ENCODE assay signal across 1 cellular context in genomic region chrX:24169211-24169610, GRCh38.
TF ChIP-seq lines count a peak whose summit lies in the region.

No MANE protein-coding gene starts in this region.

TF ChIP-seq in GM12878, 131 proteins besides CTCF, POLR2A, EP300 and RAD21 (continued from another document and continues in another):
- TF ChIP-seq CUX1 (IDR thresholded peaks at IDR 0.05; ENCODE audit: insufficient replicate concordance, low read depth, low read length) (peak; percentile 12), POLR2AphosphoS2 (IDR thresholded peaks at IDR 0.05; ENCODE audit: low read depth, low read length) (no peak), BHLHE40 (IDR thresholded peaks at IDR 0.05; ENCODE audit: borderline replicate concordance in 1 of 2, low read depth in 2 of 2, low read length in 1 of 2) (peak; percentile 61 to 65; a peak in 2 of 4 replicates), RCOR1 (conservative IDR thresholded peaks at IDR 0.05; ENCODE audit: low read depth, low read length) (no peak), SIN3A (IDR thresholded peaks at IDR 0.05; ENCODE audit: low read depth, low read length) (no peak), POLR2AphosphoS5 (IDR thresholded peaks at IDR 0.05; ENCODE audit: low read length) (no peak), RELA (IDR thresholded peaks at IDR 0.05; ENCODE audit: borderline replicate concordance, partially characterized antibody) (no peak), TBL1XR1 (IDR thresholded peaks at IDR 0.05; ENCODE audit: low read depth, low read length) (no peak), BACH1 (IDR thresholded peaks at IDR 0.05; ENCODE audit: borderline replicate concordance) (no peak), FOS (IDR thresholded peaks at IDR 0.05; ENCODE audit: borderline replicate concordance, extremely low read depth, insufficient read length) (no peak), JUNB (IDR thresholded peaks at IDR 0.05) (no peak), NR2C2 (IDR thresholded peaks at IDR 0.05; ENCODE audit: borderline replicate concordance, control insufficient read depth, insufficient read length, low read depth) (no peak), RB1 (IDR thresholded peaks at IDR 0.05; ENCODE audit: borderline replicate concordance) (no peak), RUNX3 (IDR thresholded peaks at IDR 0.05; ENCODE audit: low read length) (no peak), NFYA (IDR thresholded peaks at IDR 0.05; ENCODE audit: borderline replicate concordance, low read depth, low read length) (no peak), EZH2 (IDR thresholded peaks at IDR 0.05; ENCODE audit: borderline replicate concordance, control insufficient read depth, low read depth, low read length) (no peak), STAT3 (IDR thresholded peaks at IDR 0.05; ENCODE audit: low read depth, low read length) (no peak), IRF3 (IDR thresholded peaks at IDR 0.05) (no peak), SREBF2 (IDR thresholded peaks at IDR 0.05; ENCODE audit: low read length) (no peak), LARP7 (IDR thresholded peaks at IDR 0.05) (no peak), BCL3 (IDR thresholded peaks at IDR 0.05; ENCODE audit: borderline replicate concordance, insufficient read depth, low read depth, low read length, poor library complexity, severe bottlenecking) (no peak), E4F1 (IDR thresholded peaks at IDR 0.05; ENCODE audit: borderline replicate concordance, partially characterized antibody) (no peak), SPI1 (IDR thresholded peaks at IDR 0.05; ENCODE audit: borderline replicate concordance, insufficient read depth, low read depth, low read length) (peak; percentile 76; the same call in 1 of the 2 replicates), SMARCA5 (IDR thresholded peaks at IDR 0.05) (0 out of 2 replicates have a peak, but pooled peaks have one; percentile 18), ZZZ3 (IDR thresholded peaks at IDR 0.05; ENCODE audit: control insufficient read depth, insufficient read length, low read depth) (no peak), RFX5 (IDR thresholded peaks at IDR 0.05; ENCODE audit: low read depth, low read length) (no peak), REST (IDR thresholded peaks at IDR 0.05; ENCODE audit: low read depth, low read length) (no peak), FOXK2 (IDR thresholded peaks at IDR 0.05) (no peak)
- TF ChIP-seq, protein P1, sequence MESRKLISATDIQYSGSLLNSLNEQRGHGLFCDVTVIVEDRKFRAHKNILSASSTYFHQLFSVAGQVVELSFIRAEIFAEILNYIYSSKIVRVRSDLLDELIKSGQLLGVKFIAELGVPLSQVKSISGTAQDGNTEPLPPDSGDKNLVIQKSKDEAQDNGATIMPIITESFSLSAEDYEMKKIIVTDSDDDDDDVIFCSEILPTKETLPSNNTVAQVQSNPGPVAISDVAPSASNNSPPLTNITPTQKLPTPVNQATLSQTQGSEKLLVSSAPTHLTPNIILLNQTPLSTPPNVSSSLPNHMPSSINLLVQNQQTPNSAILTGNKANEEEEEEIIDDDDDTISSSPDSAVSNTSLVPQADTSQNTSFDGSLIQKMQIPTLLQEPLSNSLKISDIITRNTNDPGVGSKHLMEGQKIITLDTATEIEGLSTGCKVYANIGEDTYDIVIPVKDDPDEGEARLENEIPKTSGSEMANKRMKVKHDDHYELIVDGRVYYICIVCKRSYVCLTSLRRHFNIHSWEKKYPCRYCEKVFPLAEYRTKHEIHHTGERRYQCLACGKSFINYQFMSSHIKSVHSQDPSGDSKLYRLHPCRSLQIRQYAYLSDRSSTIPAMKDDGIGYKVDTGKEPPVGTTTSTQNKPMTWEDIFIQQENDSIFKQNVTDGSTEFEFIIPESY (IDR thresholded peaks at IDR 0.05), result no peak
- TF ChIP-seq, protein P2, sequence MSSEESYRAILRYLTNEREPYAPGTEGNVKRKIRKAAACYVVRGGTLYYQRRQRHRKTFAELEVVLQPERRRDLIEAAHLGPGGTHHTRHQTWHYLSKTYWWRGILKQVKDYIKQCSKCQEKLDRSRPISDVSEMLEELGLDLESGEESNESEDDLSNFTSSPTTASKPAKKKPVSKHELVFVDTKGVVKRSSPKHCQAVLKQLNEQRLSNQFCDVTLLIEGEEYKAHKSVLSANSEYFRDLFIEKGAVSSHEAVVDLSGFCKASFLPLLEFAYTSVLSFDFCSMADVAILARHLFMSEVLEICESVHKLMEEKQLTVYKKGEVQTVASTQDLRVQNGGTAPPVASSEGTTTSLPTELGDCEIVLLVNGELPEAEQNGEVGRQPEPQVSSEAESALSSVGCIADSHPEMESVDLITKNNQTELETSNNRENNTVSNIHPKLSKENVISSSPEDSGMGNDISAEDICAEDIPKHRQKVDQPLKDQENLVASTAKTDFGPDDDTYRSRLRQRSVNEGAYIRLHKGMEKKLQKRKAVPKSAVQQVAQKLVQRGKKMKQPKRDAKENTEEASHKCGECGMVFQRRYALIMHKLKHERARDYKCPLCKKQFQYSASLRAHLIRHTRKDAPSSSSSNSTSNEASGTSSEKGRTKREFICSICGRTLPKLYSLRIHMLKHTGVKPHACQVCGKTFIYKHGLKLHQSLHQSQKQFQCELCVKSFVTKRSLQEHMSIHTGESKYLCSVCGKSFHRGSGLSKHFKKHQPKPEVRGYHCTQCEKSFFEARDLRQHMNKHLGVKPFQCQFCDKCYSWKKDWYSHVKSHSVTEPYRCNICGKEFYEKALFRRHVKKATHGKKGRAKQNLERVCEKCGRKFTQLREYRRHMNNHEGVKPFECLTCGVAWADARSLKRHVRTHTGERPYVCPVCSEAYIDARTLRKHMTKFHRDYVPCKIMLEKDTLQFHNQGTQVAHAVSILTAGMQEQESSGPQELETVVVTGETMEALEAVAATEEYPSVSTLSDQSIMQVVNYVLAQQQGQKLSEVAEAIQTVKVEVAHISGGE (CRISPR knock-in tag; IDR thresholded peaks at IDR 0.05), result no peak
- TF ChIP-seq, protein P3, sequence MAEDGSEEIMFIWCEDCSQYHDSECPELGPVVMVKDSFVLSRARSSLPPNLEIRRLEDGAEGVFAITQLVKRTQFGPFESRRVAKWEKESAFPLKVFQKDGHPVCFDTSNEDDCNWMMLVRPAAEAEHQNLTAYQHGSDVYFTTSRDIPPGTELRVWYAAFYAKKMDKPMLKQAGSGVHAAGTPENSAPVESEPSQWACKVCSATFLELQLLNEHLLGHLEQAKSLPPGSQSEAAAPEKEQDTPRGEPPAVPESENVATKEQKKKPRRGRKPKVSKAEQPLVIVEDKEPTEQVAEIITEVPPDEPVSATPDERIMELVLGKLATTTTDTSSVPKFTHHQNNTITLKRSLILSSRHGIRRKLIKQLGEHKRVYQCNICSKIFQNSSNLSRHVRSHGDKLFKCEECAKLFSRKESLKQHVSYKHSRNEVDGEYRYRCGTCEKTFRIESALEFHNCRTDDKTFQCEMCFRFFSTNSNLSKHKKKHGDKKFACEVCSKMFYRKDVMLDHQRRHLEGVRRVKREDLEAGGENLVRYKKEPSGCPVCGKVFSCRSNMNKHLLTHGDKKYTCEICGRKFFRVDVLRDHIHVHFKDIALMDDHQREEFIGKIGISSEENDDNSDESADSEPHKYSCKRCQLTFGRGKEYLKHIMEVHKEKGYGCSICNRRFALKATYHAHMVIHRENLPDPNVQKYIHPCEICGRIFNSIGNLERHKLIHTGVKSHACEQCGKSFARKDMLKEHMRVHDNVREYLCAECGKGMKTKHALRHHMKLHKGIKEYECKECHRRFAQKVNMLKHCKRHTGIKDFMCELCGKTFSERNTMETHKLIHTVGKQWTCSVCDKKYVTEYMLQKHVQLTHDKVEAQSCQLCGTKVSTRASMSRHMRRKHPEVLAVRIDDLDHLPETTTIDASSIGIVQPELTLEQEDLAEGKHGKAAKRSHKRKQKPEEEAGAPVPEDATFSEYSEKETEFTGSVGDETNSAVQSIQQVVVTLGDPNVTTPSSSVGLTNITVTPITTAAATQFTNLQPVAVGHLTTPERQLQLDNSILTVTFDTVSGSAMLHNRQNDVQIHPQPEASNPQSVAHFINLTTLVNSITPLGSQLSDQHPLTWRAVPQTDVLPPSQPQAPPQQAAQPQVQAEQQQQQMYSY (CRISPR knock-in tag; IDR thresholded peaks at IDR 0.05), result no peak
